ENCODE assay signal across 13 cellular contexts in genomic region chr17:48571024-48571818, GRCh38. TPM values are rescaled to one million over a fixed set of nuclear protein-coding genes. Genes with fewer than 3 reads are reported as not detected.
DNase-seq lines count a peak whose midpoint lies in the region; TF ChIP-seq lines count a peak whose summit lies in the region.
"Had no signal": no experiment of that assay in that cellular context is flagged by ENCODE, and none has a peak within 500 bp of the region (broad histone marks: within the 10 kb centered on the region; RNA-seq: fewer than 3 reads in every experiment).

No MANE protein-coding gene starts in this region.

- no peak for TF ChIP-seq POLR2A in thyroid gland (IDR thresholded peaks at IDR 0.05)

- WGBS in thyroid gland, 2 donors: 22 to 32% methylated on average over 26 of the region's 26 CpGs

- TF ChIP-seq CTCF in thyroid gland (IDR thresholded peaks at IDR 0.05): no peak

- intact Hi-C loops in thyroid gland (cut with DNase I): no loop called here

- H3K36me3 ChIP-seq in thyroid gland: no peaks in the 10 kb centered on the region
- H3K36me3 ChIP-seq: cardiac muscle cell, neural progenitor cell, tibial artery had no signal

- H3K4me1 ChIP-seq in thyroid gland: peaks cover 0 to 2% of the 10 kb centered on the region in 2 donors
- H3K4me1 ChIP-seq: neural progenitor cell had no signal

- H3K4me3 ChIP-seq in thyroid gland (replicated peaks in 1 of 3): no peak overlapping the region
- H3K4me3 ChIP-seq: cardiac muscle cell, neural progenitor cell had no signal

- no peaks in the 10 kb centered on the region for H3K9me3 ChIP-seq in thyroid gland
- H3K9me3 ChIP-seq: tibial artery had no signal

- DNase-seq in NCI-H2029 treated with DMSO at 0.1 percent for 48 hours (lab: John Stamatoyannopoulos, UW) (peak; percentile 54), NCI-H2029 (lab: John Stamatoyannopoulos, UW) (no peak), left kidney (ENCODE audit: low read depth, low spot score) (peak; percentile 92), thyroid gland (no peak), NCI-H1092 (lab: John Stamatoyannopoulos, UW) (no peak), SHP77 treated with DMSO at 0.1 percent for 48 hours (lab: John Stamatoyannopoulos, UW) (no peak)
- DNase-seq: activated CD8-positive, alpha-beta memory T cell treated with anti-CD3 and anti-CD28 coated beads, Interleukin-2, amount 50 U/mL, for 48 hours; DMS79; stimulated activated CD4-positive, alpha-beta T cell treated with anti-CD3 and anti-CD28 coated beads, Interleukin-4, amount 100 ng/mL, for 1 hour; tibial artery had no signal

- peaks cover 48% of the 10 kb centered on the region for H3K27me3 ChIP-seq in thyroid gland

- H3K27ac ChIP-seq in thyroid gland: peak overlapping the region in 2 of 3 donors; percentile 33 to 41
- H3K27ac ChIP-seq: 22Rv1, cardiac muscle cell, neural progenitor cell had no signal

RNA-seq across cellular contexts. Expression of gene HOXB4, which starts 6.9 kb away (rescaled TPM):
- 1 to 10 TPM in 1 of 4 donors, under 1 TPM in 3; 0.67 to 1.2 (median 0.80) TPM for total RNA-seq in thyroid gland

RNA-seq across cellular contexts. Expression of gene HOXB3, which starts 18.8 kb away (rescaled TPM):
- total RNA-seq in thyroid gland: 1 to 10 TPM; 1.5 to 6.7 (median 4.3) TPM

RNA-seq across cellular contexts. Expression of gene HOXB5, which starts 22.4 kb away (rescaled TPM):
- total RNA-seq in thyroid gland: 1 to 10 TPM in 1 of 4 donors, under 1 TPM in 2, not detected in 1; 0.11 to 1.6 (median 0.49) TPM

RNA-seq across cellular contexts. Expression of gene HOXB2, which starts 26.3 kb away (rescaled TPM):
- total RNA-seq in thyroid gland: 1 to 10 TPM; 2.6 to 9.4 (median 5.2) TPM

RNA-seq across cellular contexts. Expression of gene HOXB6, which starts 33.6 kb away (rescaled TPM):
- 1 to 10 TPM in 2 of 4 donors, under 1 TPM in 2; 0.54 to 4.2 (median 1.3) TPM for total RNA-seq in thyroid gland

Comparison
In these comparisons a context has a peak if more than half of its experiments do, and no peak if none do; other contexts are left out.
1. DNase-seq: peak in NCI-H2029 treated with DMSO at 0.1 percent for 48 hours (single experiment) and left kidney (single experiment); none in NCI-H2029 (single experiment), thyroid gland (0 of 2), NCI-H1092 (single experiment) and SHP77 treated with DMSO at 0.1 percent for 48 hours (single experiment).